1 cellular context compared by ENCODE assay signal in the genomic region with DNA sequence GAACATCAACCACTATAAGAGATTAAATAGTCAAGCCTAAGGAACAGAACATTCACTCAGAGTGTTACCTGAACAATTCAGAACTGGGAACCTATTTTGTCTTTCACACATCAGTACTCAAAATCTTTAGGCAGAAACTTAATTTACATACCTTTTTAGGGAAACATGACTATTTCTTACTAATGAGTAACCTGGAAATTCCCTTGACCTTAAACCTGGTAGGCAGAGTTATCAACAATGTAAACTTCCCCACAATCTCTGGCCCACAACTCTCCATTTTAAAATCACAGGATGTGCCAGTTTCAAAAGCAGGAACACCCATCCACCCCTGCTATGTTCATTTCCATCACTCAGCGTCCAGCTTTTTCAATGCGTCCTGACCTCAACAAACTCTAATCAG.
TF ChIP-seq lines count a peak whose summit lies in the region.

No MANE protein-coding gene starts in this region.

TF ChIP-seq in GM12878, 131 proteins besides CTCF, POLR2A, EP300 and RAD21:
- TF ChIP-seq SMARCA5 (IDR thresholded peaks at IDR 0.05) = no peak
- 0 out of 2 replicates have a peak, but pooled peaks have one; percentile 72 for TF ChIP-seq MEF2A (IDR thresholded peaks at IDR 0.05; ENCODE audit: insufficient read depth, low read depth, low read length)
- TF ChIP-seq ATF2 (IDR thresholded peaks at IDR 0.05; ENCODE audit: low read length) = peak; percentile 25; the same call in 1 of the 2 replicates
- TF ChIP-seq, protein P1, sequence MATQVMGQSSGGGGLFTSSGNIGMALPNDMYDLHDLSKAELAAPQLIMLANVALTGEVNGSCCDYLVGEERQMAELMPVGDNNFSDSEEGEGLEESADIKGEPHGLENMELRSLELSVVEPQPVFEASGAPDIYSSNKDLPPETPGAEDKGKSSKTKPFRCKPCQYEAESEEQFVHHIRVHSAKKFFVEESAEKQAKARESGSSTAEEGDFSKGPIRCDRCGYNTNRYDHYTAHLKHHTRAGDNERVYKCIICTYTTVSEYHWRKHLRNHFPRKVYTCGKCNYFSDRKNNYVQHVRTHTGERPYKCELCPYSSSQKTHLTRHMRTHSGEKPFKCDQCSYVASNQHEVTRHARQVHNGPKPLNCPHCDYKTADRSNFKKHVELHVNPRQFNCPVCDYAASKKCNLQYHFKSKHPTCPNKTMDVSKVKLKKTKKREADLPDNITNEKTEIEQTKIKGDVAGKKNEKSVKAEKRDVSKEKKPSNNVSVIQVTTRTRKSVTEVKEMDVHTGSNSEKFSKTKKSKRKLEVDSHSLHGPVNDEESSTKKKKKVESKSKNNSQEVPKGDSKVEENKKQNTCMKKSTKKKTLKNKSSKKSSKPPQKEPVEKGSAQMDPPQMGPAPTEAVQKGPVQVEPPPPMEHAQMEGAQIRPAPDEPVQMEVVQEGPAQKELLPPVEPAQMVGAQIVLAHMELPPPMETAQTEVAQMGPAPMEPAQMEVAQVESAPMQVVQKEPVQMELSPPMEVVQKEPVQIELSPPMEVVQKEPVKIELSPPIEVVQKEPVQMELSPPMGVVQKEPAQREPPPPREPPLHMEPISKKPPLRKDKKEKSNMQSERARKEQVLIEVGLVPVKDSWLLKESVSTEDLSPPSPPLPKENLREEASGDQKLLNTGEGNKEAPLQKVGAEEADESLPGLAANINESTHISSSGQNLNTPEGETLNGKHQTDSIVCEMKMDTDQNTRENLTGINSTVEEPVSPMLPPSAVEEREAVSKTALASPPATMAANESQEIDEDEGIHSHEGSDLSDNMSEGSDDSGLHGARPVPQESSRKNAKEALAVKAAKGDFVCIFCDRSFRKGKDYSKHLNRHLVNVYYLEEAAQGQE (IDR thresholded peaks at IDR 0.05; ENCODE audit: low read depth, low read length) = no peak
- peak; percentile 24 for TF ChIP-seq MEF2B (IDR thresholded peaks at IDR 0.05; ENCODE audit: partially characterized antibody, poor library complexity, severe bottlenecking)
- TF ChIP-seq, protein P2, sequence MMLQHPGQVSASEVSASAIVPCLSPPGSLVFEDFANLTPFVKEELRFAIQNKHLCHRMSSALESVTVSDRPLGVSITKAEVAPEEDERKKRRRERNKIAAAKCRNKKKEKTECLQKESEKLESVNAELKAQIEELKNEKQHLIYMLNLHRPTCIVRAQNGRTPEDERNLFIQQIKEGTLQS (IDR thresholded peaks at IDR 0.05; ENCODE audit: borderline replicate concordance, extremely low read depth, low read depth, low read length) = no peak
